Comparison of ENCODE assay signal across 10 cellular contexts in genomic region chr2:174764281-174765063, GRCh38. TPM values are rescaled to one million over a fixed set of nuclear protein-coding genes. Genes with fewer than 3 reads are reported as not detected.
DNase-seq lines count a peak whose midpoint lies in the region; ATAC-seq and TF ChIP-seq lines count a peak whose summit lies in the region.
"Had no signal": no experiment of that assay in that cellular context is flagged by ENCODE, and none has a peak within 500 bp of the region (broad histone marks: within the 10 kb centered on the region; RNA-seq: fewer than 3 reads in every experiment).

TSS of gene CHRNA1 (minus strand) at chr2:174764472. CDS start at chr2:174764394, 78 bp downstream.

- WGBS in SK-N-SH (ENCODE audit: low lambda C conversion rate), result 92% methylated on average over 5 of the region's 6 CpGs

- H4K20me1 ChIP-seq in SK-N-SH (ENCODE audit: insufficient read depth), result no peaks in the 10 kb centered on the region

- no peak within 1 kb of the TSS for H3K27ac ChIP-seq in SK-N-SH (ENCODE audit: low read depth in 2 of 2, low read length in 1 of 2)
- H3K27ac ChIP-seq in skeletal muscle tissue (ENCODE audit: low read depth, low read length), result peak within 1 kb of the TSS; percentile 67

- no peak within 1 kb of the TSS for H3K4me2 ChIP-seq in SK-N-SH

- H3K4me1 ChIP-seq in SK-N-SH (ENCODE audit: control insufficient read depth in 1 of 2, insufficient read depth in 2 of 2, low read depth in 1 of 2, low read length in 1 of 2), result peaks cover 0 to 10% of the 10 kb centered on the region in 2 experiments; a peak in 2 of 4 replicates
- H3K4me1 ChIP-seq in skeletal muscle tissue (ENCODE audit: control insufficient read depth in 3 of 3, insufficient read depth in 3 of 3, low read length in 3 of 3), result peaks cover 21 to 38% (median 23%) of the 10 kb centered on the region in 3 donors

- TF ChIP-seq POLR2A in erythroblast (IDR thresholded peaks at IDR 0.05; ENCODE audit: low read length), result no peak

- no peaks in the 10 kb centered on the region for H3K36me3 ChIP-seq in SK-N-SH (replicated peaks in 1 of 2; ENCODE audit: control insufficient read depth in 1 of 2, insufficient read depth in 2 of 2, low read length in 1 of 2)
- no peaks in the 10 kb centered on the region for H3K36me3 ChIP-seq in skeletal muscle tissue (ENCODE audit: control insufficient read depth in 3 of 3, insufficient read depth in 3 of 3, low read length in 3 of 3)

- H3K9me3 ChIP-seq in SK-N-SH, result no peaks in the 10 kb centered on the region
- no peaks in the 10 kb centered on the region for H3K9me3 ChIP-seq in skeletal muscle tissue (ENCODE audit: control insufficient read depth in 3 of 3, low read length in 3 of 3)

- H3K79me2 ChIP-seq in SK-N-SH (ENCODE audit: insufficient read depth), result no peaks in the 10 kb centered on the region

- no peak within 1 kb of the TSS for H3K9ac ChIP-seq in SK-N-SH
- peak within 1 kb of the TSS; percentile 28 to 46 (median 46) for H3K9ac ChIP-seq in skeletal muscle tissue (ENCODE audit: low read depth in 1 of 3, low read length in 3 of 3)

- no peaks in the 10 kb centered on the region for H3K9me2 ChIP-seq in SK-N-SH

- TF ChIP-seq RAD21 in SK-N-SH (IDR thresholded peaks at IDR 0.05; ENCODE audit: low read length), result no peak

- TF ChIP-seq EP300 in SK-N-SH (IDR thresholded peaks at IDR 0.05; ENCODE audit: borderline replicate concordance in 1 of 2, low read depth in 1 of 2, low read length in 1 of 2), result no peak

- H3K27me3 ChIP-seq in SK-N-SH (ENCODE audit: insufficient read depth) (no peaks in the 10 kb centered on the region), skeletal muscle tissue (ENCODE audit: control insufficient read depth in 3 of 3, insufficient read depth in 3 of 3, low read length in 3 of 3) (no peaks in the 10 kb centered on the region)

- no peak within 1 kb of the TSS for H3K4me3 ChIP-seq in SK-N-SH (ENCODE audit: low read depth in 2 of 2, low read length in 1 of 2)
- no peak within 1 kb of the TSS for H3K4me3 ChIP-seq in choroid plexus epithelial cell (ENCODE audit: low read depth, low read length)
- H3K4me3 ChIP-seq in skeletal muscle tissue (ENCODE audit: low read length in 3 of 3), result peak within 1 kb of the TSS; percentile 57 to 60 (median 58)

- ATAC-seq in SK-N-SH treated with all-trans-retinoic acid at 6 μM for 48 hours, result peak; percentile 53; the same call in 2 of the 3 replicates
- ATAC-seq: esophagus mucosa had no signal

- POLR2A ChIA-PET in SK-N-SH (lab: Yijun Ruan, JAX), result no interaction called here

- TF ChIP-seq CTCF in SK-N-SH (IDR thresholded peaks at IDR 0.05), result no peak
- no peak for TF ChIP-seq CTCF in choroid plexus epithelial cell (conservative IDR thresholded peaks at IDR 0.05; ENCODE audit: low read depth, low read length)

- H3F3A ChIP-seq in SK-N-SH (replicated peaks; ENCODE audit: insufficient read depth), result no peaks in the 10 kb centered on the region

- DNase-seq in SK-N-SH, result no peak
- DNase-seq in NCI-H2029 (lab: John Stamatoyannopoulos, UW), result peak; percentile 25
- DNase-seq in choroid plexus epithelial cell (ENCODE audit: low read depth), result peak; percentile 82
- DNase-seq in Kasumi-1 (lab: John Stamatoyannopoulos, UW), result no peak
- DNase-seq in cerebellar nuclear complex (lab: John Stamatoyannopoulos, UW), result no peak
- no peak for DNase-seq in erythroblast (lab: John Stamatoyannopoulos, UW)
- DNase-seq: stimulated activated naive CD4-positive, alpha-beta T cell had no signal

- H2AFZ ChIP-seq in SK-N-SH (ENCODE audit: low read depth), result no peak within 1 kb of the TSS

- CTCF ChIA-PET in SK-N-SH (lab: Yijun Ruan, JAX), result interaction anchor here (0.7 to 4.4 kb wide), 10 partner anchors 11 to 241 kb away, joined by 3 to 40 read pairs (median 4); partner anchors contain the start of gene CHN1

TF ChIP-seq in SK-N-SH treated with all-trans-retinoic acid at 6 μM for 48 hours, 23 proteins besides CTCF, POLR2A, EP300 and RAD21:
- TF ChIP-seq ZNF565 (CRISPR knock-in tag; conservative IDR thresholded peaks at IDR 0.05; ENCODE audit: low read depth) (no peak), BACH2 (CRISPR knock-in tag; IDR thresholded peaks at IDR 0.05; ENCODE audit: borderline replicate concordance) (no peak), TCF4 (CRISPR knock-in tag; IDR thresholded peaks at IDR 0.05; ENCODE audit: borderline replicate concordance) (no peak), GLIS3 (CRISPR knock-in tag; IDR thresholded peaks at IDR 0.05) (no peak), ZNF8 (CRISPR knock-in tag; IDR thresholded peaks at IDR 0.05) (no peak), RARB (CRISPR knock-in tag; IDR thresholded peaks at IDR 0.05) (no peak)

TF ChIP-seq in SK-N-SH, 30 proteins besides CTCF, POLR2A, EP300 and RAD21:
- no peak for TF ChIP-seq RCOR1 (IDR thresholded peaks at IDR 0.05; ENCODE audit: low read length)
- no peak for TF ChIP-seq RXRA (IDR thresholded peaks at IDR 0.05; ENCODE audit: borderline replicate concordance, low read depth)
- TF ChIP-seq EZH2phosphoT487 (IDR thresholded peaks at IDR 0.05; ENCODE audit: borderline replicate concordance, low read depth), result no peak
- TF ChIP-seq SMC3 (IDR thresholded peaks at IDR 0.05; ENCODE audit: low read depth, low read length), result no peak
- no peak for TF ChIP-seq TAF1 (IDR thresholded peaks at IDR 0.05; ENCODE audit: borderline replicate concordance, low read depth, low read length)
- TF ChIP-seq MXI1 (IDR thresholded peaks at IDR 0.05; ENCODE audit: low read depth, low read length), result no peak
- no peak for TF ChIP-seq TCF12 (IDR thresholded peaks at IDR 0.05)
- no peak for TF ChIP-seq FOSL2 (IDR thresholded peaks at IDR 0.05; ENCODE audit: borderline replicate concordance, low read depth)

RNA-seq across cellular contexts. Expression of gene CHRNA1, which starts in this region (rescaled TPM):
- polyA plus RNA-seq in SK-N-SH (2012; rRNA removed), result 0.02 and 0.08 TPM in 2 replicates
- 0.05 and 0.09 TPM in 2 replicates for polyA plus RNA-seq in SK-N-SH (2012; cell fraction: cytosol; rRNA removed)
- 0.15 and 0.21 TPM in 2 replicates for polyA plus RNA-seq in SK-N-SH (2012; cell fraction: nucleus; rRNA removed)
- total RNA-seq in skeletal muscle tissue, result 48.0 TPM
- total RNA-seq: esophagus mucosa had no signal

Comparison
In these comparisons a context has a peak if more than half of its experiments do, and no peak if none do; other contexts are left out.
1. DNase-seq: peak in NCI-H2029 (single experiment) and choroid plexus epithelial cell (single experiment); none in SK-N-SH (single experiment), Kasumi-1 (0 of 2), cerebellar nuclear complex (0 of 2) and erythroblast (0 of 2).
2. H3K4me3 ChIP-seq: peak in skeletal muscle tissue (3 of 3); none in SK-N-SH (0 of 2) and choroid plexus epithelial cell (single experiment).